Comparison of ENCODE assay signal across 17 cellular contexts in the genomic region with DNA sequence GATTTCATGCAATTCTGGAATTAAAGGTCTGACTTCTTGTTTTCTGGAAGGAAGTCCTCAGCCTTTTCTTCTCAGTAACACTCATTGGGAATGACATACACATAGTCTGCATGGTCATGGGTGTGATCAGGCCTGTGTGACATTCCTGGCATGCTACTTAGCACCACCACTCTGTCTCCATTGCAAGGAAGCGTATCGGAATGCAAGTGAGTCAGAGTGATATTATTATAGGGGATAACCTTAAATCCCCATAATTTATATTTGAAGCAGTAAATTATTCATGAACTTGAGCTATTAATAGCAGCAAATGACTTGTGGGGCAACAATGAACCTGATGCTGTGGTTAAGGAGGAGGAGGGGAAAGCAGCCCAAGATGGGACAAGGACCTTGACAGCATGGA. TPM values are rescaled to one million over a fixed set of nuclear protein-coding genes. Genes with fewer than 3 reads are reported as not detected.
DNase-seq lines count a peak whose midpoint lies in the region; ATAC-seq, FAIRE-seq and TF ChIP-seq lines count a peak whose summit lies in the region.
"Had no signal": no experiment of that assay in that cellular context is flagged by ENCODE, and none has a peak within 500 bp of the region (broad histone marks: within the 10 kb centered on the region; RNA-seq: fewer than 3 reads in every experiment).

No MANE protein-coding gene starts in this region.

- no peaks in the 10 kb centered on the region for H3K36me3 Mint-ChIP-seq in activated naive CD4-positive, alpha-beta T cell treated with anti-CD3 and anti-CD28 coated beads, Interleukin-2, amount 50 U/mL, for 72 hours
- H3K36me3 Mint-ChIP-seq: activated naive CD4-positive, alpha-beta T cell treated with anti-CD3 and anti-CD28 coated beads, Interleukin-2, amount 10 ng/mL, durations not matched to agents 7 days and 5 days; naive thymus-derived CD4-positive, alpha-beta T cell had no signal

- peak overlapping the region; percentile 30 for H2BK20ac ChIP-seq in IMR-90 (ENCODE audit: low read depth, low read length)

- H3K9ac ChIP-seq in IMR-90 (ENCODE audit: low read depth, low read length) (no peak overlapping the region), keratinocyte (ENCODE audit: control insufficient read depth, extremely low read depth, insufficient read depth, low read length) (no peak overlapping the region)
- H3K9ac ChIP-seq: BLaER1 treated with 17β-estradiol and CSF1 and Interleukin-3, amounts not matched to agents 10 nM and 100 nM had no signal

- H3K36me3 ChIP-seq in IMR-90 (ENCODE audit: control insufficient read depth, insufficient read depth, low read length) (no peaks in the 10 kb centered on the region), keratinocyte (ENCODE audit: control insufficient read depth in 2 of 2, extremely low read depth in 1 of 2, insufficient read depth in 2 of 2, low read length in 2 of 2) (no peaks in the 10 kb centered on the region), left ventricle myocardium inferior (no peaks in the 10 kb centered on the region), aorta (ENCODE audit: control insufficient read depth in 1 of 2, insufficient read depth in 2 of 2, low read length in 1 of 2) (no peaks in the 10 kb centered on the region)
- H3K36me3 ChIP-seq: BLaER1 treated with 17β-estradiol and CSF1 and Interleukin-3, amounts not matched to agents 10 nM and 100 nM; vagina had no signal

- H3K4me2 ChIP-seq in IMR-90 (ENCODE audit: low read depth, low read length) (no peak overlapping the region), keratinocyte (ENCODE audit: control insufficient read depth, extremely low read depth, insufficient read depth, low read depth, low read length) (peak overlapping the region; percentile 0)
- H3K4me2 ChIP-seq: BLaER1 treated with 17β-estradiol and CSF1 and Interleukin-3, amounts not matched to agents 10 nM and 100 nM had no signal

- no peaks in the 10 kb centered on the region for H3K9me3 Mint-ChIP-seq in activated naive CD4-positive, alpha-beta T cell treated with anti-CD3 and anti-CD28 coated beads, Interleukin-2, amount 50 U/mL, for 72 hours
- H3K9me3 Mint-ChIP-seq: activated naive CD4-positive, alpha-beta T cell treated with anti-CD3 and anti-CD28 coated beads, Interleukin-2, amount 10 ng/mL, durations not matched to agents 7 days and 5 days had no signal

- H4K20me1 ChIP-seq in IMR-90 (ENCODE audit: insufficient read depth, low read length) (peaks cover 3% of the 10 kb centered on the region; the same call in 1 of the 2 replicates), keratinocyte (ENCODE audit: control insufficient read depth, extremely low read depth, insufficient read depth, low read length) (no peaks in the 10 kb centered on the region)
- H4K20me1 ChIP-seq: BLaER1 treated with 17β-estradiol and CSF1 and Interleukin-3, amounts not matched to agents 10 nM and 100 nM had no signal

- no peak for TF ChIP-seq POLR2A in IMR-90 (IDR thresholded peaks at IDR 0.05; ENCODE audit: low read depth, low read length)

- intact Hi-C loops in IMR-90 (cut with micrococcal nuclease) (no loop called here), left ventricle myocardium inferior (cut with micrococcal nuclease) (no loop called here), aorta (cut with DNase I) (no loop called here)

- H3K18ac ChIP-seq in IMR-90 (ENCODE audit: low read depth, low read length) = peak overlapping the region; percentile 1; the same call in 1 of the 2 replicates

- peak overlapping the region; percentile 83 for H3K4ac ChIP-seq in IMR-90 (ENCODE audit: low read depth, low read length)

- TF ChIP-seq RAD21 in IMR-90 (IDR thresholded peaks at IDR 0.05; ENCODE audit: low read length) = no peak

- peak overlapping the region; percentile 16 for H2AFZ ChIP-seq in IMR-90 (replicated peaks; ENCODE audit: low read length, poor library complexity)
- H2AFZ ChIP-seq in keratinocyte (ENCODE audit: control insufficient read depth, low read length) = no peak overlapping the region

- ATAC-seq in IMR-90 (ENCODE audit: low read depth) = peak; percentile 82
- ATAC-seq in activated naive CD4-positive, alpha-beta T cell treated with anti-CD3 and anti-CD28 coated beads, Interleukin-2, amount 50 U/mL, for 72 hours = no peak
- ATAC-seq in aorta (ENCODE audit: low FRiP score) = no peak
- ATAC-seq: naive thymus-derived CD4-positive, alpha-beta T cell had no signal

- peak; percentile 74 for DNase-seq in AG09309 (ENCODE audit: low read depth)
- peak; percentile 75 for DNase-seq in IMR-90
- DNase-seq in cardiac fibroblast (ENCODE audit: low read depth in 2 of 2) = peak; percentile 19 to 67
- DNase-seq in keratinocyte (ENCODE audit: low read depth, low spot score) = peak; percentile 73
- no peak for DNase-seq in activated naive CD4-positive, alpha-beta T cell treated with anti-CD3 and anti-CD28 coated beads, Interleukin-2, amount 50 U/mL, for 72 hours (ENCODE audit: low spot score in 2 of 2)
- DNase-seq in left ventricle myocardium inferior = no peak
- no peak for DNase-seq in activated CD4-positive, CD25-positive, alpha-beta regulatory T cell (lab: John Stamatoyannopoulos, UW)
- no peak for DNase-seq in aorta
- DNase-seq: activated CD8-positive, alpha-beta memory T cell treated with anti-CD3 and anti-CD28 coated beads for 24 hours; activated naive CD4-positive, alpha-beta T cell treated with anti-CD3 and anti-CD28 coated beads, Interleukin-2, amount 10 ng/mL, durations not matched to agents 7 days and 5 days; naive thymus-derived CD4-positive, alpha-beta T cell; NCI-H2029; small intestine; T-helper 9 cell had no signal

- peak overlapping the region in 1 of 2 experiments; percentile 55; a peak in 1 of 4 replicates for H4K8ac ChIP-seq in IMR-90 (ENCODE audit: low read depth in 2 of 2, low read length in 2 of 2)

- H2BK120ac ChIP-seq in IMR-90 (ENCODE audit: low read depth, low read length) = peak overlapping the region; percentile 71; the same call in 1 of the 2 replicates

- dilution Hi-C loops in IMR-90 (cut with HindIII; ENCODE audit: low sequenced_read_pairs, unreplicated experiment) (no loop called here), keratinocyte (cut with MboI; ENCODE audit: extremely low pct_ligation_motif_present, low sequenced_read_pairs) (no loop called here)

- H3K79me2 ChIP-seq in keratinocyte (ENCODE audit: control insufficient read depth, insufficient read depth, low read length) = no peaks in the 10 kb centered on the region

- POLR2A ChIA-PET in IMR-90 (lab: Charles Lee; ENCODE audit: unreplicated experiment) = no interaction called here

- no peak overlapping the region for H3K56ac ChIP-seq in IMR-90 (ENCODE audit: extremely low read depth, insufficient read depth, low read length)

- BruUV-seq in IMR-90 (replicated peaks; lab: Mats Ljungman, UMichigan) = no TSS peak

- no peak overlapping the region for H4K5ac ChIP-seq in IMR-90 (ENCODE audit: low read depth, low read length)

- 0 out of 2 replicates have a peak overlapping the region, but pooled peaks have one; percentile 4 for H3K23ac ChIP-seq in IMR-90 (ENCODE audit: low read depth, low read length)

- FAIRE-seq in keratinocyte (lab: Jason Lieb, UNC) = no peak
- FAIRE-seq: H1, small intestine had no signal

- no peak for TF ChIP-seq CTCF in AG09309 (IDR thresholded peaks at IDR 0.05; ENCODE audit: control insufficient read depth, insufficient read depth, low read depth, low read length, missing control alignments)
- TF ChIP-seq CTCF in IMR-90 (conservative IDR thresholded peaks at IDR 0.05; ENCODE audit: low read depth, low read length) = no peak
- no peak for TF ChIP-seq CTCF in cardiac fibroblast (IDR thresholded peaks at IDR 0.05; ENCODE audit: low read depth, low read length)
- no peak for TF ChIP-seq CTCF in keratinocyte (optimal IDR thresholded peaks at IDR 0.05 in 1 of 3, IDR thresholded peaks at IDR 0.05 in 1 of 3, conservative IDR thresholded peaks at IDR 0.05 in 1 of 3; ENCODE audit: extremely low read depth in 1 of 3, insufficient read depth in 2 of 3, low read length in 3 of 3)
- no peak for TF ChIP-seq CTCF in left ventricle myocardium inferior (IDR thresholded peaks at IDR 0.05; ENCODE audit: borderline replicate concordance)

- H3K14ac ChIP-seq in IMR-90 (replicated peaks; ENCODE audit: low read depth, low read length) = peak overlapping the region; percentile 39; the same call in 1 of the 2 replicates

- H3K27me3 ChIP-seq in IMR-90 (ENCODE audit: control insufficient read depth, insufficient read depth, low read length) (no peaks in the 10 kb centered on the region), keratinocyte (ENCODE audit: control insufficient read depth, extremely low read depth, insufficient read depth, low read length) (no peaks in the 10 kb centered on the region), left ventricle myocardium inferior (ENCODE audit: low read depth) (no peaks in the 10 kb centered on the region), aorta (ENCODE audit: control insufficient read depth in 1 of 2, insufficient read depth in 2 of 2, low read length in 1 of 2) (peaks cover 0 to 2% of the 10 kb centered on the region in 2 donors)
- H3K27me3 ChIP-seq: BLaER1 treated with 17β-estradiol and CSF1 and Interleukin-3, amounts not matched to agents 10 nM and 100 nM; vagina had no signal

- H2BK15ac ChIP-seq in IMR-90 (ENCODE audit: low read depth, low read length) = peak overlapping the region; percentile 67; the same call in 1 of the 3 replicates

- CTCF ChIA-PET in IMR-90 (lab: Yijun Ruan, JAX) = interaction anchor here (0.6 kb wide), 1 partner anchor 8 kb away, joined by 3 read pairs; no protein-coding TSS in a partner anchor

- H2AK9ac ChIP-seq in IMR-90 (replicated peaks; ENCODE audit: low read depth, low read length, poor library complexity) = no peak overlapping the region

- in situ Hi-C loops in IMR-90 (cut with MboI; ENCODE audit: low sequenced_read_pairs) = no loop called here

- H3K27ac ChIP-seq in IMR-90 (ENCODE audit: insufficient read depth, low read length) = no peak overlapping the region
- H3K27ac ChIP-seq in keratinocyte (ENCODE audit: control insufficient read depth, insufficient read depth, low read length) = no peak overlapping the region
- H3K27ac ChIP-seq in left ventricle myocardium inferior (replicated peaks) = no peak overlapping the region
- H3K27ac ChIP-seq in aorta (ENCODE audit: low read depth in 1 of 2, low read length in 2 of 2) = no peak overlapping the region
- H3K27ac ChIP-seq: BLaER1 treated with 17β-estradiol and CSF1 and Interleukin-3, amounts not matched to agents 10 nM and 100 nM; vagina had no signal

- peak overlapping the region; percentile 10; the same call in 1 of the 2 replicates for H4K91ac ChIP-seq in IMR-90 (ENCODE audit: insufficient read depth, low read depth, low read length)

- H3K27ac Mint-ChIP-seq in activated naive CD4-positive, alpha-beta T cell treated with anti-CD3 and anti-CD28 coated beads, Interleukin-2, amount 50 U/mL, for 72 hours = no peak overlapping the region
- H3K27ac Mint-ChIP-seq: activated naive CD4-positive, alpha-beta T cell treated with anti-CD3 and anti-CD28 coated beads, Interleukin-2, amount 10 ng/mL, durations not matched to agents 7 days and 5 days; naive thymus-derived CD4-positive, alpha-beta T cell had no signal

- WGBS in IMR-90 (ENCODE audit: extremely low coverage in 2 of 2, insufficient read length in 1 of 2), 2 experiments = no CpG with 5 or more reads among the region's 2 CpGs
- WGBS in aorta, 2 donors = 78 to 83% methylated on average over 2 of the region's 2 CpGs

- H3K4me3 ChIP-seq in AG09309 (ENCODE audit: control insufficient read depth, low read depth, low read length) (no peak overlapping the region), IMR-90 (ENCODE audit: insufficient read depth, low read depth, low read length) (no peak overlapping the region), cardiac fibroblast (replicated peaks in 1 of 2; ENCODE audit: low read depth in 2 of 2, low read length in 2 of 2) (no peak overlapping the region), keratinocyte (ENCODE audit: control insufficient read depth in 2 of 3, extremely low read depth in 1 of 3, insufficient read depth in 2 of 3, low read depth in 1 of 3, low read length in 3 of 3) (no peak overlapping the region), left ventricle myocardium inferior (no peak overlapping the region), aorta (ENCODE audit: low read length in 2 of 2) (no peak overlapping the region)
- H3K4me3 ChIP-seq: BLaER1 treated with 17β-estradiol and CSF1 and Interleukin-3, amounts not matched to agents 10 nM and 100 nM; vagina had no signal

- H3K9me1 ChIP-seq in IMR-90 (ENCODE audit: insufficient read depth, low read length) (peaks cover 10% of the 10 kb centered on the region; the same call in 1 of the 2 replicates), keratinocyte (ENCODE audit: control insufficient read depth, extremely low read depth, insufficient read depth, low read length) (no peaks in the 10 kb centered on the region)

- H2BK5ac ChIP-seq in IMR-90 (ENCODE audit: low read depth, low read length, poor library complexity, severe bottlenecking) = peak overlapping the region; percentile 48

- H3K9me3 ChIP-seq in IMR-90 (ENCODE audit: control insufficient read depth, insufficient read depth, low read length) (no peaks in the 10 kb centered on the region), keratinocyte (ENCODE audit: control insufficient read depth, low read depth, low read length) (no peaks in the 10 kb centered on the region), left ventricle myocardium inferior (replicated peaks) (no peaks in the 10 kb centered on the region), aorta (ENCODE audit: control insufficient read depth, low read length) (no peaks in the 10 kb centered on the region)
- H3K9me3 ChIP-seq: BLaER1 treated with 17β-estradiol and CSF1 and Interleukin-3, amounts not matched to agents 10 nM and 100 nM; vagina had no signal

- no peaks in the 10 kb centered on the region for H3K79me1 ChIP-seq in IMR-90 (ENCODE audit: low read depth in 1 of 2, low read length in 2 of 2)

- H3K4me1 ChIP-seq in IMR-90 (ENCODE audit: control insufficient read depth, insufficient read depth, low read length) (peaks cover 9% of the 10 kb centered on the region), keratinocyte (ENCODE audit: control insufficient read depth, extremely low read depth, insufficient read depth, low read length) (peaks cover 40% of the 10 kb centered on the region), left ventricle myocardium inferior (peaks cover 9% of the 10 kb centered on the region), aorta (ENCODE audit: control insufficient read depth in 1 of 2, insufficient read depth in 2 of 2, low read length in 2 of 2) (no peaks in the 10 kb centered on the region)
- H3K4me1 ChIP-seq: vagina had no signal

- H2AK5ac ChIP-seq in IMR-90 (ENCODE audit: low read depth, low read length) = peak overlapping the region; percentile 57; the same call in 1 of the 2 replicates

RNA-seq across cellular contexts. Expression of a gene that starts 4.3 kb away (rescaled TPM):
- not detected in 2 replicates for total RNA-seq in IMR-90 (2012; rRNA removed)
- polyA plus RNA-seq in IMR-90 (2012; rRNA removed) = not detected in 2 replicates
- polyA plus RNA-seq in IMR-90 (2012; cell fraction: cytosol; rRNA removed) = not detected in 2 replicates
- not detected in 2 replicates for polyA plus RNA-seq in IMR-90 (2012; cell fraction: nucleus; rRNA removed; ENCODE audit: low replicate concordance)
- 0.20 to 0.57 TPM (median 0.29 TPM) in 3 replicates for polyA plus RNA-seq in keratinocyte
- 0.61 TPM for polyA plus RNA-seq in keratinocyte (2011; ENCODE audit: low read depth)
- 0.16 and 0.21 TPM in 2 replicates for polyA plus RNA-seq in keratinocyte (2011; cell fraction: cytosol; rRNA removed)
- polyA plus RNA-seq in keratinocyte (2011; cell fraction: nucleus; rRNA removed) = 1.3 and 1.6 TPM in 2 replicates
- polyA plus RNA-seq in keratinocyte (2012; ENCODE audit: low replicate concordance) = 0.22 and 0.83 TPM in 2 replicates
- polyA minus RNA-seq in keratinocyte = 0.16 to 3.2 TPM (median 2.0 TPM) in 3 replicates
- polyA minus RNA-seq in keratinocyte (2011; cell fraction: cytosol; rRNA and poly(A)+ RNA removed) = not detected
- 2.1 and 6.1 TPM in 2 replicates for polyA minus RNA-seq in keratinocyte (2011; cell fraction: nucleus; rRNA and poly(A)+ RNA removed)
- total RNA-seq in activated naive CD4-positive, alpha-beta T cell treated with anti-CD3 and anti-CD28 coated beads, Interleukin-2, amount 50 U/mL, for 72 hours = not detected
- total RNA-seq in left ventricle myocardium inferior = not detected
- not detected for total RNA-seq in aorta
- polyA plus RNA-seq in aorta = under 1 TPM in 1 of 2 donors, not detected in 1; 0.25 TPM
- total RNA-seq: H1 had no signal
- polyA plus RNA-seq: H1; naive thymus-derived CD4-positive, alpha-beta T cell had no signal

Comparison
In these comparisons a context has a peak if more than half of its experiments do, and no peak if none do; other contexts are left out.
1. DNase-seq: peak in AG09309 (single experiment), IMR-90 (single experiment), cardiac fibroblast (2 of 2) and keratinocyte (single experiment); none in activated naive CD4-positive, alpha-beta T cell treated with anti-CD3 and anti-CD28 coated beads, Interleukin-2, amount 50 U/mL, for 72 hours (0 of 2), left ventricle myocardium inferior (single experiment), activated CD4-positive, CD25-positive, alpha-beta regulatory T cell (0 of 4) and aorta (0 of 2).